Comparison of ENCODE assay signal across 9 cellular contexts in genomic region chr19:34255546-34255945, GRCh38. TPM values are rescaled to one million over a fixed set of nuclear protein-coding genes. Genes with fewer than 3 reads are reported as not detected.
DNase-seq lines count a peak whose midpoint lies in the region; ATAC-seq, FAIRE-seq and TF ChIP-seq lines count a peak whose summit lies in the region.
"Had no signal": no experiment of that assay in that cellular context is flagged by ENCODE, and none has a peak within 500 bp of the region (broad histone marks: within the 10 kb centered on the region; RNA-seq: fewer than 3 reads in every experiment).

No MANE protein-coding gene starts in this region.

- TF ChIP-seq CTCF in heart left ventricle (IDR thresholded peaks at IDR 0.05) = no peak
- TF ChIP-seq CTCF in MCF 10A (IDR thresholded peaks at IDR 0.05; ENCODE audit: unreplicated experiment) = no peak
- no peak for TF ChIP-seq CTCF in mesothelial cell of epicardium (IDR thresholded peaks at IDR 0.05; ENCODE audit: unreplicated experiment)
- no peak for TF ChIP-seq CTCF in D721Med (IDR thresholded peaks at IDR 0.05; ENCODE audit: insufficient read depth, missing control alignments)

- no peaks in the 10 kb centered on the region for H3K9me3 Mint-ChIP-seq in MCF 10A (ENCODE audit: unreplicated experiment)
- H3K9me3 Mint-ChIP-seq in mesothelial cell of epicardium = no peaks in the 10 kb centered on the region

- no peak for ATAC-seq in heart left ventricle
- ATAC-seq in Right ventricle myocardium inferior = no peak

- H3K27ac Mint-ChIP-seq in MCF 10A (ENCODE audit: low read depth, unreplicated experiment) = no peak overlapping the region
- H3K27ac Mint-ChIP-seq in mesothelial cell of epicardium = peak overlapping the region; percentile 90

- peak overlapping the region; percentile 84 to 99 (median 94) for H3K27ac ChIP-seq in heart left ventricle
- no peak overlapping the region for H3K27ac ChIP-seq in urinary bladder (ENCODE audit: low read depth)

- H3K4me1 ChIP-seq in heart left ventricle (peaks cover 0 to 55% (median 27%) of the 10 kb centered on the region in 12 donors), urinary bladder (ENCODE audit: insufficient read depth) (no peaks in the 10 kb centered on the region)

- POLR2A ChIA-PET in MCF 10A (lab: Yijun Ruan, JAX) = interaction anchor here (0.6 to 1.6 kb wide), 4 partner anchors 9 to 28 kb away, joined by 3 to 6 read pairs (median 4); no protein-coding TSS in a partner anchor

- H3K27me3 ChIP-seq in heart left ventricle = peaks cover 0 to 4% (median 0%) of the 10 kb centered on the region in 9 donors

- in situ Hi-C loops in G401 (cut with HindIII; ENCODE audit: low sequenced_read_pairs) = no loop called here

- H3K36me3 ChIP-seq in heart left ventricle = no peaks in the 10 kb centered on the region
- H3K36me3 ChIP-seq in urinary bladder (ENCODE audit: insufficient read depth) = no peaks in the 10 kb centered on the region

- H3K36me3 Mint-ChIP-seq in MCF 10A (ENCODE audit: insufficient read depth, unreplicated experiment) (peaks cover 5% of the 10 kb centered on the region), mesothelial cell of epicardium (peaks cover 2% of the 10 kb centered on the region)

- H3K9me3 ChIP-seq in heart left ventricle = no peaks in the 10 kb centered on the region

- 43 to 52% (median 46%) methylated on average over 9 of the region's 9 CpGs for WGBS in heart left ventricle, 4 donors
- WGBS in urinary bladder = 41% methylated on average over 9 of the region's 9 CpGs

- H3K4me3 ChIP-seq in heart left ventricle (peak overlapping the region; percentile 66 to 100 (median 82)), urinary bladder (ENCODE audit: low read depth, low read length) (peak overlapping the region; percentile 96)

- no peak for FAIRE-seq in D721Med (lab: Jason Lieb, UNC)
- FAIRE-seq: TTC549 had no signal

- CTCF ChIA-PET in MCF 10A (lab: Yijun Ruan, JAX) = no interaction called here

- intact Hi-C loops in heart left ventricle (cut with DNase I) = loop anchor here in 5 of 10 donors (1.0 to 10.0 kb wide), 4 partner anchors 10 to 82 kb away; no protein-coding TSS in a partner anchor
- intact Hi-C loops in Right ventricle myocardium inferior (cut with DNase I) = no loop called here
- intact Hi-C loops in MCF 10A (cut with micrococcal nuclease) = loop anchor here (2.0 kb wide), 1 partner anchor 81 kb away; no protein-coding TSS in a partner anchor

- H3K4me1 Mint-ChIP-seq in MCF 10A (ENCODE audit: insufficient read depth, unreplicated experiment) (peaks cover 7% of the 10 kb centered on the region), mesothelial cell of epicardium (peaks cover 37% of the 10 kb centered on the region)

- DNase-seq in heart left ventricle = no peak
- DNase-seq in Right ventricle myocardium inferior (ENCODE audit: missing footprints) = no peak
- DNase-seq in MCF 10A (ENCODE audit: unreplicated experiment) = no peak
- DNase-seq in mesothelial cell of epicardium (ENCODE audit: low spot score in 2 of 2, unreplicated experiment in 2 of 2) = no peak
- DNase-seq in AML-193 (lab: John Stamatoyannopoulos, UW) = no peak
- DNase-seq in G401 (ENCODE audit: low spot score) = no peak
- no peak for DNase-seq in D721Med (ENCODE audit: insufficient read length, low spot score)

- no peak for TF ChIP-seq POLR2A in heart left ventricle (IDR thresholded peaks at IDR 0.05)

- H3K27me3 Mint-ChIP-seq in MCF 10A (ENCODE audit: insufficient read depth, unreplicated experiment) (no peaks in the 10 kb centered on the region), mesothelial cell of epicardium (ENCODE audit: low read depth) (no peaks in the 10 kb centered on the region)

- peak overlapping the region; percentile 64 for H3K4me3 Mint-ChIP-seq in MCF 10A (ENCODE audit: unreplicated experiment)
- peak overlapping the region; percentile 73 for H3K4me3 Mint-ChIP-seq in mesothelial cell of epicardium

- no TSS peak for BruUV-seq in MCF 10A (replicated peaks; lab: Mats Ljungman, UMichigan)

RNA-seq across cellular contexts. Expression of gene GARRE1, which starts 1.2 kb away (rescaled TPM):
- 10 to 100 TPM; 16.3 to 34.7 (median 22.3) TPM for total RNA-seq in heart left ventricle
- polyA plus RNA-seq in heart left ventricle = 10 to 100 TPM in 1 of 2 donors, 1 to 10 TPM in 1; 7.8 to 12.9 TPM
- 16.3 TPM for total RNA-seq in Right ventricle myocardium inferior
- 12.8 and 19.1 TPM in 2 replicates for total RNA-seq in MCF 10A (2022)
- 50.3 to 52.4 TPM (median 50.5 TPM) in 3 replicates for total RNA-seq in mesothelial cell of epicardium
- total RNA-seq in urinary bladder = 43.3 TPM
- polyA plus RNA-seq in urinary bladder = 17.7 TPM
- 15.9 and 18.5 TPM in 2 replicates for total RNA-seq in G401 (2014; rRNA removed; shearing (Covaris generic))
